9 cellular contexts compared by ENCODE assay signal in the genomic region with DNA sequence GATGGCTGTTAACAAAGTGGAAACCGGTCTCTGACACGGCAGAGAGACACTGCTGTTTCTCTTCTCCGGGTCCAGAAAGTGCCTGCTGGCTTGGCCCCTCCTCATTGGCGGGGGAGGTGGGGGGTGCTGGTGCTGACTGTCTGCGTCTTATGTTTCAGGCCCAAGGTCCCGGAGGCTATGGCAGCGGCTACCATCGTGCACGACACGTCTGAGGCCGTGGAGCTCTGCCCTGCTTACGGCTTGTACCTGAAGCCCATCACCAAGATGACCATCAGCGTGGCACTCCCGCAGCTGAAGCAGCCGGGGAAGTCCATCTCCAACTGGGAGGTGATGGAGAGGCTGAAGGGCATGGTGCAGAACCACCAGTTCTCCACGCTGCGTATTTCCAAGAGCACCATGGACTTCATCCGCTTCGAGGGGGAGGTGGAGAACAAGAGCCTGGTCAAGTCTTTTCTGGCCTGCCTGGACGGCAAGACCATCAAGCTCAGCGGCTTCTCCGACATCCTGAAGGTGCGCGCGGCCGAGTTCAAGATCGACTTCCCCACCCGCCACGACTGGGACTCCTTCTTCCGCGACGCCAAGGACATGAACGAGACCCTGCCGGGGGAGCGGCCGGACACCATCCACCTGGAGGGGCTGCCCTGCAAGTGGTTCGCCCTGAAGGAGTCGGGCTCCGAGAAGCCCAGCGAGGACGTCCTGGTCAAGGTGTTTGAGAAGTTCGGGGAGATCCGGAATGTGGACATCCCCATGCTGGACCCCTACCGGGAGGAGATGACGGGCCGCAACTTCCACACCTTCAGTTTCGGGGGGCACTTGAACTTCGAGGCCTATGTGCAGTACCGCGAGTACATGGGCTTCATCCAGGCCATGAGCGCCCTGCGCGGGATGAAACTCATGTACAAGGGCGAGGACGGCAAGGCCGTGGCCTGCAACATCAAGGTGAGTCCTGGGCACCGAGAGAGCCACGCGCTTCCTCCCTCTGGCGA. TPM values are rescaled to one million over a fixed set of nuclear protein-coding genes. Genes with fewer than 3 reads are reported as not detected.
DNase-seq lines count a peak whose midpoint lies in the region; ATAC-seq and TF ChIP-seq lines count a peak whose summit lies in the region.
"Had no signal": no experiment of that assay in that cellular context is flagged by ENCODE, and none has a peak within 500 bp of the region (broad histone marks: within the 10 kb centered on the region; RNA-seq: fewer than 3 reads in every experiment).

No MANE protein-coding gene starts in this region.

- intact Hi-C loops in transverse colon (cut with DNase I; ENCODE audit: low total_unique reads) = loop anchor here (5.0 kb wide), 1 partner anchor 1206 kb away; the partner anchor contains the start of gene PPP2R3B

- no peak overlapping the region for H3K9ac ChIP-seq in rectal smooth muscle tissue (ENCODE audit: low read length)

- ATAC-seq in T-helper 17 cell (no peak), GM19467 (IDR thresholded peaks at IDR 0.05; ENCODE audit: unreplicated experiment) (no peak)

- H3K27me3 ChIP-seq in rectal smooth muscle tissue (ENCODE audit: control insufficient read depth, insufficient read depth, low read length) = no peaks in the 10 kb centered on the region
- no peaks in the 10 kb centered on the region for H3K27me3 ChIP-seq in transverse colon

- H3K36me3 Mint-ChIP-seq in T-helper 17 cell (ENCODE audit: low read depth) = no peaks in the 10 kb centered on the region

- no peak for TF ChIP-seq EP300 in transverse colon (IDR thresholded peaks at IDR 0.05; ENCODE audit: low read depth)

- in situ Hi-C loops in GM13977 (cut with MboI; ENCODE audit: low pct_unique_long_range_greater_than_20kb, low sequenced_read_pairs, unreplicated experiment) (no loop called here), transverse colon (cut with MboI; ENCODE audit: low pct_ligation_motif_present in 1 of 4, low pct_unique_long_range_greater_than_20kb in 1 of 4, low sequenced_read_pairs in 3 of 4) (loop anchor here in 2 of 4 donors (10.0 to 25.0 kb wide), 3 partner anchors 131 to 206 kb away; partner anchors contain the start of genes ASMTL (in 2 of the 2) and SLC25A6 (in 1 of the 2))

- H3K36me3 ChIP-seq in rectal smooth muscle tissue (ENCODE audit: control insufficient read depth, insufficient read depth, low read length) = peaks cover 40% of the 10 kb centered on the region
- H3K36me3 ChIP-seq in transverse colon = peaks cover 0 to 37% (median 16%) of the 10 kb centered on the region in 4 donors

- 86% methylated on average over 55 of the region's 60 CpGs; no CpG with 5 or more reads in 1 of the 2 donors for WGBS in transverse colon (ENCODE audit: low coverage in 1 of 2), 2 donors

- no peak for TF ChIP-seq CTCF in GM13977 (IDR thresholded peaks at IDR 0.05; ENCODE audit: extremely low read depth, insufficient read depth, missing control alignments)
- no peak for TF ChIP-seq CTCF in fibroblast of mammary gland (conservative IDR thresholded peaks at IDR 0.05; ENCODE audit: control insufficient read depth, insufficient read depth, low read depth, low read length)
- TF ChIP-seq CTCF in transverse colon (IDR thresholded peaks at IDR 0.05) = no peak

- H3K4me1 ChIP-seq in rectal smooth muscle tissue (ENCODE audit: control insufficient read depth, insufficient read depth, low read length) (peaks cover 6% of the 10 kb centered on the region), transverse colon (peaks cover 4 to 22% (median 14%) of the 10 kb centered on the region in 4 donors)

- no peaks in the 10 kb centered on the region for H3K27me3 Mint-ChIP-seq in T-helper 17 cell

- H3K4me3 ChIP-seq in fibroblast of mammary gland (ENCODE audit: control insufficient read depth, low read depth, low read length) (peak overlapping the region; percentile 82), rectal smooth muscle tissue (ENCODE audit: low read length) (peak overlapping the region; percentile 84), transverse colon (peak overlapping the region in 1 of 4 donors; percentile 96)

- peak overlapping the region; percentile 94 for H3K4me3 Mint-ChIP-seq in T-helper 17 cell

- H3K27ac ChIP-seq in rectal smooth muscle tissue (ENCODE audit: low read depth, low read length) (no peak overlapping the region), transverse colon (peak overlapping the region in 2 of 4 donors; percentile 96)

- H3K9me3 ChIP-seq in T-helper 17 cell (ENCODE audit: control insufficient read depth, low read length, poor library complexity, severe bottlenecking) (no peaks in the 10 kb centered on the region), transverse colon (no peaks in the 10 kb centered on the region)

- peaks cover 14% of the 10 kb centered on the region for H3K4me1 Mint-ChIP-seq in T-helper 17 cell

- peak; percentile 7 for DNase-seq in GM13977 (ENCODE audit: low spot score)
- no peak for DNase-seq in T-helper 17 cell
- no peak for DNase-seq in fibroblast of mammary gland (ENCODE audit: low read depth)
- no peak for DNase-seq in retina
- no peak for DNase-seq in NCI-H1694 treated with DMSO at 0.1 percent for 48 hours (lab: John Stamatoyannopoulos, UW)
- DNase-seq in transverse colon = no peak
- DNase-seq: cortex of kidney had no signal

- H3K27ac Mint-ChIP-seq in T-helper 17 cell = peak overlapping the region; percentile 91

- no peak for TF ChIP-seq POLR2A in transverse colon (IDR thresholded peaks at IDR 0.05)

RNA-seq across cellular contexts. Expression of gene AKAP17A, which starts 2.2 kb away (rescaled TPM):
- 100 to 1,000 TPM in 1 of 2 donors, 10 to 100 TPM in 1; 98.7 to 102 TPM for total RNA-seq in T-helper 17 cell
- total RNA-seq in transverse colon = 100 to 1,000 TPM in 2 of 4 donors, 10 to 100 TPM in 2; 53.7 to 134 (median 97.7) TPM

RNA-seq across cellular contexts. Expression of gene ASMT, which starts 21.3 kb away (rescaled TPM):
- total RNA-seq in T-helper 17 cell (under 1 TPM; 0.52 to 0.57 TPM), transverse colon (not detected)

RNA-seq across cellular contexts. Expression of gene P2RY8, which starts 56.6 kb away (rescaled TPM):
- total RNA-seq in T-helper 17 cell = 100 to 1,000 TPM; 131 to 141 TPM
- 1 to 10 TPM in 2 of 4 donors, under 1 TPM in 1, not detected in 1; 0.55 to 6.0 (median 3.0) TPM for total RNA-seq in transverse colon

Comparison
In these comparisons a context has a peak if more than half of its experiments do, and no peak if none do; other contexts are left out.
1. RNA of gene P2RY8, which starts 56.6 kb away (total RNA-seq): 131 to 141 TPM in T-helper 17 cell; 0.55 to 6.0 TPM in transverse colon; every median in the first group is over 10 times any median in the second.